Comparison of ENCODE assay signal across 9 cellular contexts in genomic region chr1:26276432-26276838, GRCh38. TPM values are rescaled to one million over a fixed set of nuclear protein-coding genes. Genes with fewer than 3 reads are reported as not detected.
A peak's percentile ranks its signal among the peaks of the same experiment; 100 is the strongest.
DNase-seq lines count a peak whose midpoint lies in the region; ATAC-seq and TF ChIP-seq lines count a peak whose summit lies in the region.
"Had no signal": no experiment of that assay in that cellular context is flagged by ENCODE, and none has a peak within 500 bp of the region (broad histone marks: within the 10 kb centered on the region; RNA-seq: fewer than 3 reads in every experiment).

No MANE protein-coding gene starts in this region.

- peak overlapping the region; percentile 4 to 49 for H2BK12ac ChIP-seq in mesenchymal stem cell (ENCODE audit: low read length in 2 of 2)

- H4K91ac ChIP-seq in mesenchymal stem cell (ENCODE audit: low read length) = peak overlapping the region; percentile 57

- ATAC-seq in activated T-cell treated with anti-CD3 and anti-CD28 coated beads, Interleukin-2, amount 50 U/mL, for 72 hours (replicated peaks in 1 of 2) = no peak
- no peak for ATAC-seq in upper lobe of left lung (ENCODE audit: low FRiP score in 2 of 2)

- intact Hi-C loops in adrenal gland (cut with DNase I) = no loop called here

- peaks cover 9% of the 10 kb centered on the region for H3K79me1 ChIP-seq in mesenchymal stem cell (replicated peaks; ENCODE audit: low read length, poor library complexity, severe bottlenecking)

- H2AK5ac ChIP-seq in mesenchymal stem cell (ENCODE audit: low read length, severe bottlenecking) = no peak overlapping the region

- H3K9me3 Mint-ChIP-seq in activated T-cell treated with anti-CD3 and anti-CD28 coated beads, Interleukin-2, amount 50 U/mL, for 72 hours = no peaks in the 10 kb centered on the region
- H3K9me3 Mint-ChIP-seq in mesothelial cell of epicardium = no peaks in the 10 kb centered on the region

- peaks cover 70% of the 10 kb centered on the region for H3K4me1 Mint-ChIP-seq in activated T-cell treated with anti-CD3 and anti-CD28 coated beads, Interleukin-2, amount 50 U/mL, for 72 hours (ENCODE audit: low read depth)
- H3K4me1 Mint-ChIP-seq in mesothelial cell of epicardium = peaks cover 26% of the 10 kb centered on the region

- WGBS in adrenal gland, 4 donors = 58 to 92% (median 73%) methylated on average over 1 to 2 of the region's 2 CpGs
- 41% methylated on average over 2 of the region's 2 CpGs for WGBS in mesenchymal stem cell
- WGBS in upper lobe of left lung, 2 donors = 64 to 83% methylated on average over 2 of the region's 2 CpGs

- no peak for TF ChIP-seq POLR2A in adrenal gland (IDR thresholded peaks at IDR 0.05)
- TF ChIP-seq POLR2A in upper lobe of left lung (IDR thresholded peaks at IDR 0.05) = no peak

- H3K27me3 Mint-ChIP-seq in activated T-cell treated with anti-CD3 and anti-CD28 coated beads, Interleukin-2, amount 50 U/mL, for 72 hours (ENCODE audit: low read depth) = no peaks in the 10 kb centered on the region
- no peaks in the 10 kb centered on the region for H3K27me3 Mint-ChIP-seq in mesothelial cell of epicardium (ENCODE audit: low read depth)

- no peak overlapping the region for H2BK120ac ChIP-seq in mesenchymal stem cell (ENCODE audit: low read depth, low read length)

- H3K4ac ChIP-seq in mesenchymal stem cell (ENCODE audit: low read depth in 1 of 2, low read length in 2 of 2) = peak overlapping the region in 1 of 2 experiments; percentile 48

- peak overlapping the region; percentile 45 to 88 (median 75) for H3K27ac ChIP-seq in adrenal gland
- peak overlapping the region; percentile 57 for H3K27ac ChIP-seq in mesenchymal stem cell (ENCODE audit: low read length, poor library complexity, severe bottlenecking)
- peak overlapping the region; percentile 92 to 99 (median 98) for H3K27ac ChIP-seq in upper lobe of left lung

- no peak overlapping the region for H2BK15ac ChIP-seq in mesenchymal stem cell (ENCODE audit: low read depth, poor library complexity, severe bottlenecking)

- DNase-seq in activated T-cell treated with anti-CD3 and anti-CD28 coated beads, Interleukin-2, amount 50 U/mL, for 72 hours = no peak
- no peak for DNase-seq in activated T-cell treated with anti-CD3 and anti-CD28 coated beads for 4 hours
- DNase-seq in adrenal gland = peak in 1 of 7 donors; percentile 79
- no peak for DNase-seq in mesenchymal stem cell
- no peak for DNase-seq in upper lobe of left lung
- no peak for DNase-seq in NCI-H510A treated with DMSO at 0.1 percent for 48 hours (lab: John Stamatoyannopoulos, UW)
- DNase-seq in NCI-H1092 treated with DMSO at 0.1 percent for 48 hours (lab: John Stamatoyannopoulos, UW) = no peak
- DNase-seq in mesothelial cell of epicardium (ENCODE audit: low spot score in 2 of 2, unreplicated experiment in 2 of 2) = no peak
- DNase-seq: NCI-H1436 treated with DMSO at 0.1 percent for 48 hours had no signal

- H3K27me3 ChIP-seq in adrenal gland = no peaks in the 10 kb centered on the region
- no peaks in the 10 kb centered on the region for H3K27me3 ChIP-seq in mesenchymal stem cell (ENCODE audit: control insufficient read depth in 1 of 2, insufficient read depth in 1 of 2, low read length in 2 of 2)
- peaks cover 0 to 4% (median 0%) of the 10 kb centered on the region in 4 donors for H3K27me3 ChIP-seq in upper lobe of left lung

- H3K4me1 ChIP-seq in adrenal gland (replicated peaks in 1 of 2) = peaks cover 14 to 36% of the 10 kb centered on the region in 2 donors
- H3K4me1 ChIP-seq in mesenchymal stem cell (ENCODE audit: control insufficient read depth, insufficient read depth, low read depth, low read length) = peaks cover 27% of the 10 kb centered on the region
- H3K4me1 ChIP-seq in upper lobe of left lung = peaks cover 55 to 61% (median 59%) of the 10 kb centered on the region in 4 donors

- no peak overlapping the region for H3K23ac ChIP-seq in mesenchymal stem cell (ENCODE audit: low read length in 2 of 2)

- no peak overlapping the region for H3K14ac ChIP-seq in mesenchymal stem cell (ENCODE audit: low read length in 2 of 2)

- H4K8ac ChIP-seq in mesenchymal stem cell (ENCODE audit: low read length) = no peak overlapping the region

- peaks cover 4 to 18% of the 10 kb centered on the region in 2 donors for H3K36me3 Mint-ChIP-seq in activated T-cell treated with anti-CD3 and anti-CD28 coated beads, Interleukin-2, amount 50 U/mL, for 72 hours (ENCODE audit: insufficient read depth in 2 of 2)
- peaks cover 20% of the 10 kb centered on the region for H3K36me3 Mint-ChIP-seq in mesothelial cell of epicardium

- TF ChIP-seq CTCF in adrenal gland (IDR thresholded peaks at IDR 0.05) (no peak), upper lobe of left lung (IDR thresholded peaks at IDR 0.05) (no peak), mesothelial cell of epicardium (IDR thresholded peaks at IDR 0.05; ENCODE audit: unreplicated experiment) (no peak)

- no peak overlapping the region for H2AFZ ChIP-seq in mesenchymal stem cell (ENCODE audit: low read depth, low read length)

- no peak overlapping the region for H3K4me3 ChIP-seq in adrenal gland
- peak overlapping the region in 1 of 2 experiments; percentile 46 for H3K4me3 ChIP-seq in mesenchymal stem cell (ENCODE audit: insufficient read depth in 1 of 2, low read depth in 1 of 2, low read length in 2 of 2)
- H3K4me3 ChIP-seq in upper lobe of left lung = no peak overlapping the region

- H3K9me3 ChIP-seq in adrenal gland (replicated peaks in 1 of 3) = no peaks in the 10 kb centered on the region
- no peaks in the 10 kb centered on the region for H3K9me3 ChIP-seq in mesenchymal stem cell (ENCODE audit: control insufficient read depth, low read length)
- H3K9me3 ChIP-seq in upper lobe of left lung = no peaks in the 10 kb centered on the region

- TF ChIP-seq EP300 in upper lobe of left lung (IDR thresholded peaks at IDR 0.05) = no peak

- no peak overlapping the region for H3K4me2 ChIP-seq in mesenchymal stem cell (ENCODE audit: low read length, poor library complexity, severe bottlenecking)

- H2BK5ac ChIP-seq in mesenchymal stem cell (ENCODE audit: low read depth, low read length, poor library complexity, severe bottlenecking) = no peak overlapping the region

- H3K27ac Mint-ChIP-seq in activated T-cell treated with anti-CD3 and anti-CD28 coated beads, Interleukin-2, amount 50 U/mL, for 72 hours = peak overlapping the region; percentile 5
- H3K27ac Mint-ChIP-seq in mesothelial cell of epicardium = no peak overlapping the region

- H3K9ac ChIP-seq in mesenchymal stem cell (ENCODE audit: low read length) = peak overlapping the region; percentile 84

- H3K36me3 ChIP-seq in adrenal gland (replicated peaks in 1 of 2) = no peaks in the 10 kb centered on the region
- H3K36me3 ChIP-seq in mesenchymal stem cell (ENCODE audit: control insufficient read depth in 1 of 2, insufficient read depth in 2 of 2, low read depth in 1 of 2, low read length in 2 of 2) = peaks cover 23 to 30% of the 10 kb centered on the region in 2 experiments
- H3K36me3 ChIP-seq in upper lobe of left lung = peaks cover 0 to 12% (median 2%) of the 10 kb centered on the region in 4 donors

- H3K4me3 Mint-ChIP-seq in activated T-cell treated with anti-CD3 and anti-CD28 coated beads, Interleukin-2, amount 50 U/mL, for 72 hours = peak overlapping the region; percentile 47 to 70
- no peak overlapping the region for H3K4me3 Mint-ChIP-seq in mesothelial cell of epicardium

- peak overlapping the region in 1 of 2 experiments; percentile 58 for H3K18ac ChIP-seq in mesenchymal stem cell (ENCODE audit: low read depth in 1 of 2, low read length in 2 of 2)

RNA-seq across cellular contexts. Expression of gene SH3BGRL3, which starts 3.5 kb away (rescaled TPM):
- 100 to 1,000 TPM; 148 to 165 TPM for total RNA-seq in activated T-cell treated with anti-CD3 and anti-CD28 coated beads, Interleukin-2, amount 50 U/mL, for 72 hours
- 100 to 1,000 TPM in 3 of 8 donors, 10 to 100 TPM in 5; 34.0 to 123 (median 77.9) TPM for total RNA-seq in adrenal gland
- polyA plus RNA-seq in adrenal gland = 100 to 1,000 TPM; 178 to 350 (median 321) TPM
- 416 TPM for polyA plus RNA-seq in mesenchymal stem cell (2013, experiment 1 of 2)
- polyA plus RNA-seq in mesenchymal stem cell (2013, experiment 2 of 2) = 422 TPM
- total RNA-seq in upper lobe of left lung = 100 to 1,000 TPM in 4 of 6 donors, 10 to 100 TPM in 2; 39.1 to 271 (median 156) TPM
- total RNA-seq in mesothelial cell of epicardium = 35.6 to 37.4 TPM (median 36.3 TPM) in 3 replicates

RNA-seq across cellular contexts. Expression of gene UBXN11, which starts 30.0 kb away (rescaled TPM):
- total RNA-seq in activated T-cell treated with anti-CD3 and anti-CD28 coated beads, Interleukin-2, amount 50 U/mL, for 72 hours = 10 to 100 TPM; 19.1 to 19.3 TPM
- total RNA-seq in adrenal gland = 10 to 100 TPM in 6 of 8 donors, 1 to 10 TPM in 2; 5.3 to 28.5 (median 13.7) TPM
- 100 to 1,000 TPM in 1 of 3 donors, 10 to 100 TPM in 1, 1 to 10 TPM in 1; 5.9 to 154 (median 53.1) TPM for polyA plus RNA-seq in adrenal gland
- 8.0 TPM for polyA plus RNA-seq in mesenchymal stem cell (2013, experiment 1 of 2)
- polyA plus RNA-seq in mesenchymal stem cell (2013, experiment 2 of 2) = 8.1 TPM
- total RNA-seq in upper lobe of left lung = 100 to 1,000 TPM in 2 of 6 donors, 10 to 100 TPM in 4; 25.7 to 194 (median 62.5) TPM
- total RNA-seq in mesothelial cell of epicardium = 28.3 to 29.6 TPM (median 29.6 TPM) in 3 replicates

RNA-seq across cellular contexts. Expression of gene CD52, which starts 41.3 kb away (rescaled TPM):
- 100 to 1,000 TPM; 213 to 245 TPM for total RNA-seq in activated T-cell treated with anti-CD3 and anti-CD28 coated beads, Interleukin-2, amount 50 U/mL, for 72 hours
- total RNA-seq in adrenal gland (1 to 10 TPM in 6 of 8 donors, not detected in 2; 3.8 to 8.9 (median 4.8) TPM), upper lobe of left lung (100 to 1,000 TPM in 5 of 6 donors, 10 to 100 TPM in 1; 74.4 to 437 (median 172) TPM), mesothelial cell of epicardium (1.1 to 1.9 TPM (median 1.6 TPM) in 3 replicates)
- polyA plus RNA-seq in adrenal gland = 100 to 1,000 TPM in 1 of 3 donors, 10 to 100 TPM in 2; 13.6 to 239 (median 14.1) TPM
- polyA plus RNA-seq in mesenchymal stem cell (2013, experiment 1 of 2) = 0.26 TPM
- not detected for polyA plus RNA-seq in mesenchymal stem cell (2013, experiment 2 of 2)

RNA-seq across cellular contexts. Expression of gene CEP85, which starts 42.4 kb away (rescaled TPM):
- total RNA-seq in activated T-cell treated with anti-CD3 and anti-CD28 coated beads, Interleukin-2, amount 50 U/mL, for 72 hours = 10 to 100 TPM; 30.8 to 34.6 TPM
- total RNA-seq in adrenal gland (1 to 10 TPM; 2.6 to 8.7 (median 5.8) TPM), upper lobe of left lung (10 to 100 TPM; 10.1 to 16.8 (median 10.7) TPM), mesothelial cell of epicardium (18.2 to 22.7 TPM (median 20.3 TPM) in 3 replicates)
- polyA plus RNA-seq in adrenal gland = 1 to 10 TPM; 2.5 to 6.1 (median 3.1) TPM
- 5.2 TPM for polyA plus RNA-seq in mesenchymal stem cell (2013, experiment 1 of 2)
- 5.4 TPM for polyA plus RNA-seq in mesenchymal stem cell (2013, experiment 2 of 2)

Comparison
In these comparisons a context has a peak if more than half of its experiments do, and no peak if none do; other contexts are left out.
1. RNA of gene CD52, which starts 41.3 kb away (total RNA-seq): 213 to 245 TPM in activated T-cell treated with anti-CD3 and anti-CD28 coated beads, Interleukin-2, amount 50 U/mL, for 72 hours and 74.4 to 437 TPM in upper lobe of left lung; 3.8 to 8.9 TPM in adrenal gland and 1.1 to 1.9 TPM in mesothelial cell of epicardium; every median in the first group is over 4 times any median in the second.
2. Peak in every context shown above with its lines, with median percentiles within 50 percentile points of each other: H3K27ac ChIP-seq.